In genomic region chr2:96156926-96157648, GRCh38 we compare ENCODE assay signal across 8 cellular contexts. TPM values are rescaled to one million over a fixed set of nuclear protein-coding genes. Genes with fewer than 3 reads are reported as not detected.
DNase-seq lines count a peak whose midpoint lies in the region; ATAC-seq and TF ChIP-seq lines count a peak whose summit lies in the region.
"Had no signal": no experiment of that assay in that cellular context is flagged by ENCODE, and none has a peak within 500 bp of the region (broad histone marks: within the 10 kb centered on the region; RNA-seq: fewer than 3 reads in every experiment).

No MANE protein-coding gene starts in this region.

- no peak overlapping the region for H4K5ac ChIP-seq in IMR-90 (ENCODE audit: low read depth, low read length)

- POLR2A ChIA-PET in IMR-90 (lab: Charles Lee; ENCODE audit: unreplicated experiment): no interaction called here

- no peak overlapping the region for H3K14ac ChIP-seq in IMR-90 (replicated peaks; ENCODE audit: low read depth, low read length)

- peak overlapping the region; percentile 42 for H2AK9ac ChIP-seq in IMR-90 (replicated peaks; ENCODE audit: low read depth, low read length, poor library complexity)

- H4K20me1 ChIP-seq in IMR-90 (ENCODE audit: insufficient read depth, low read length): no peaks in the 10 kb centered on the region

- H3K9me3 Mint-ChIP-seq in naive B cell: peaks cover 0 to 5% (median 0%) of the 10 kb centered on the region in 7 donors

- H2BK5ac ChIP-seq in IMR-90 (ENCODE audit: low read depth, low read length, poor library complexity, severe bottlenecking): no peak overlapping the region

- no peaks in the 10 kb centered on the region for H3K9me3 ChIP-seq in IMR-90 (ENCODE audit: control insufficient read depth, insufficient read depth, low read length)

- no peak overlapping the region for H3K18ac ChIP-seq in IMR-90 (ENCODE audit: low read depth, low read length)

- CTCF ChIA-PET in IMR-90 (lab: Yijun Ruan, JAX): no interaction called here

- H3K4me3 Mint-ChIP-seq in naive B cell: peak overlapping the region in 7 of 8 donors; percentile 42 to 74 (median 65)

- BruUV-seq in IMR-90 (replicated peaks; lab: Mats Ljungman, UMichigan): no TSS peak

- dilution Hi-C loops in IMR-90 (cut with HindIII; ENCODE audit: low sequenced_read_pairs, unreplicated experiment): no loop called here

- H3K4ac ChIP-seq in IMR-90 (ENCODE audit: low read depth, low read length): no peak overlapping the region

- H3K9me1 ChIP-seq in IMR-90 (ENCODE audit: insufficient read depth, low read length): no peaks in the 10 kb centered on the region

- peaks cover 41 to 77% (median 66%) of the 10 kb centered on the region in 3 donors for H3K4me1 Mint-ChIP-seq in naive B cell

- ATAC-seq in GM21529 (IDR thresholded peaks at IDR 0.05; ENCODE audit: unreplicated experiment) (peak; percentile 36), IMR-90 (ENCODE audit: low read depth) (no peak), naive B cell (ENCODE audit: low read depth in 2 of 2) (peak; percentile 59 to 67), HG03521 (IDR thresholded peaks at IDR 0.05; ENCODE audit: unreplicated experiment) (no peak)

- no peak overlapping the region for H2AK5ac ChIP-seq in IMR-90 (ENCODE audit: low read depth, low read length)

- H3K27ac ChIP-seq in IMR-90 (ENCODE audit: insufficient read depth, low read length): no peak overlapping the region
- H3K27ac ChIP-seq: dorsolateral prefrontal cortex had no signal

- H3K27ac Mint-ChIP-seq in naive B cell: peak overlapping the region in 5 of 6 donors; percentile 67 to 93 (median 91)

- no peak overlapping the region for H3K9ac ChIP-seq in IMR-90 (ENCODE audit: low read depth, low read length)

- no peak overlapping the region for H4K8ac ChIP-seq in IMR-90 (ENCODE audit: low read depth in 2 of 2, low read length in 2 of 2)

- H3K56ac ChIP-seq in IMR-90 (ENCODE audit: extremely low read depth, insufficient read depth, low read length): no peak overlapping the region

- no peak overlapping the region for H2BK15ac ChIP-seq in IMR-90 (ENCODE audit: low read depth, low read length)

- H3K4me2 ChIP-seq in IMR-90 (ENCODE audit: low read depth, low read length): no peak overlapping the region

- H3K4me3 ChIP-seq in IMR-90 (ENCODE audit: insufficient read depth, low read depth, low read length): no peak overlapping the region
- H3K4me3 ChIP-seq: dorsolateral prefrontal cortex had no signal

- H2BK120ac ChIP-seq in IMR-90 (ENCODE audit: low read depth, low read length): no peak overlapping the region

- in situ Hi-C loops in IMR-90 (cut with MboI; ENCODE audit: low sequenced_read_pairs): no loop called here

- H3K36me3 Mint-ChIP-seq in naive B cell: no peaks in the 10 kb centered on the region

- no peaks in the 10 kb centered on the region for H3K4me1 ChIP-seq in IMR-90 (ENCODE audit: control insufficient read depth, insufficient read depth, low read length)

- 95% methylated on average over 4 of the region's 5 CpGs; no CpG with 5 or more reads in 1 of the 2 experiments for WGBS in IMR-90 (ENCODE audit: extremely low coverage in 2 of 2, insufficient read length in 1 of 2), 2 experiments

- no peak for DNase-seq in IMR-90
- DNase-seq in naive B cell: peak; percentile 55
- DNase-seq in ureter (ENCODE audit: low spot score): no peak
- no peak for DNase-seq in NCI-H1092 (lab: John Stamatoyannopoulos, UW)

- no peak overlapping the region for H3K23ac ChIP-seq in IMR-90 (ENCODE audit: low read depth, low read length)

- intact Hi-C loops in IMR-90 (cut with micrococcal nuclease): no loop called here

- H4K91ac ChIP-seq in IMR-90 (ENCODE audit: insufficient read depth, low read depth, low read length): no peak overlapping the region

- no peak overlapping the region for H2AFZ ChIP-seq in IMR-90 (replicated peaks; ENCODE audit: low read length, poor library complexity)

- H3K27me3 ChIP-seq in IMR-90 (ENCODE audit: control insufficient read depth, insufficient read depth, low read length): peaks cover 12% of the 10 kb centered on the region; the same call in 1 of the 2 replicates
- H3K27me3 ChIP-seq: dorsolateral prefrontal cortex had no signal

- no peaks in the 10 kb centered on the region for H3K79me1 ChIP-seq in IMR-90 (ENCODE audit: low read depth in 1 of 2, low read length in 2 of 2)

- no peaks in the 10 kb centered on the region for H3K36me3 ChIP-seq in IMR-90 (ENCODE audit: control insufficient read depth, insufficient read depth, low read length)

- no peak overlapping the region for H2BK20ac ChIP-seq in IMR-90 (ENCODE audit: low read depth, low read length)

- no peaks in the 10 kb centered on the region for H3K27me3 Mint-ChIP-seq in naive B cell

- TF ChIP-seq CTCF in IMR-90 (conservative IDR thresholded peaks at IDR 0.05; ENCODE audit: low read depth, low read length): no peak

- TF ChIP-seq POLR2A in GM18526 (IDR thresholded peaks at IDR 0.05; ENCODE audit: extremely low read depth, insufficient read length) (peak; percentile 33), IMR-90 (IDR thresholded peaks at IDR 0.05; ENCODE audit: low read depth, low read length) (no peak)

- no peak for TF ChIP-seq RAD21 in IMR-90 (IDR thresholded peaks at IDR 0.05; ENCODE audit: low read length)

TF ChIP-seq in IMR-90, 13 proteins besides CTCF, POLR2A, EP300 and RAD21:
- TF ChIP-seq MAFK (IDR thresholded peaks at IDR 0.05; ENCODE audit: low read depth, low read length) (no peak), FOS (IDR thresholded peaks at IDR 0.05; ENCODE audit: low read depth, low read length) (no peak), USF2 (IDR thresholded peaks at IDR 0.05; ENCODE audit: low read depth, low read length) (no peak), CHD1 (IDR thresholded peaks at IDR 0.05; ENCODE audit: low read depth, low read length) (no peak), MXI1 (IDR thresholded peaks at IDR 0.05; ENCODE audit: borderline replicate concordance, low read depth, low read length) (no peak), ELK1 (IDR thresholded peaks at IDR 0.05; ENCODE audit: borderline replicate concordance, low read depth, low read length) (no peak)

RNA-seq across cellular contexts. Expression of gene DUSP2, which starts 11.8 kb away (rescaled TPM):
- total RNA-seq in IMR-90 (2012; rRNA removed): 1.8 and 2.5 TPM in 2 replicates
- polyA plus RNA-seq in IMR-90 (2012; rRNA removed): 3.8 and 4.8 TPM in 2 replicates
- 2.9 and 15.4 TPM in 2 replicates for polyA plus RNA-seq in IMR-90 (2012; cell fraction: cytosol; rRNA removed)
- 61.4 and 76.2 TPM in 2 replicates for polyA plus RNA-seq in IMR-90 (2012; cell fraction: nucleus; rRNA removed; ENCODE audit: low replicate concordance)
- polyA plus RNA-seq in naive B cell (ENCODE audit: low read depth in 6 of 6): 100 to 1,000 TPM in 2 of 6 donors, 10 to 100 TPM in 4; 56.3 to 220 (median 95.9) TPM
- 2.6 TPM for total RNA-seq in ureter

RNA-seq across cellular contexts. Expression of gene ASTL, which starts 18.8 kb away (rescaled TPM):
- total RNA-seq in IMR-90 (2012; rRNA removed) (not detected in 2 replicates), ureter (not detected)
- polyA plus RNA-seq in IMR-90 (2012; rRNA removed) (not detected in 2 replicates), naive B cell (ENCODE audit: low read depth in 6 of 6) (not detected)
- 0.04 TPM in 1 of 2 replicates, not detected in the other for polyA plus RNA-seq in IMR-90 (2012; cell fraction: cytosol; rRNA removed)
- polyA plus RNA-seq in IMR-90 (2012; cell fraction: nucleus; rRNA removed; ENCODE audit: low replicate concordance): 0.25 and 0.48 TPM in 2 replicates

RNA-seq across cellular contexts. Expression of gene ADRA2B, which starts 40.7 kb away (rescaled TPM):
- total RNA-seq in IMR-90 (2012; rRNA removed): not detected in 2 replicates
- not detected in 2 replicates for polyA plus RNA-seq in IMR-90 (2012; rRNA removed)
- polyA plus RNA-seq in IMR-90 (2012; cell fraction: cytosol; rRNA removed): not detected in 2 replicates
- polyA plus RNA-seq in IMR-90 (2012; cell fraction: nucleus; rRNA removed; ENCODE audit: low replicate concordance): 0.17 and 0.40 TPM in 2 replicates
- polyA plus RNA-seq in naive B cell (ENCODE audit: low read depth in 6 of 6): under 1 TPM in 1 of 6 donors, not detected in 5; 0.15 TPM
- total RNA-seq in ureter: 1.1 TPM

RNA-seq across cellular contexts. Expression of gene STARD7, which starts 51.5 kb away (rescaled TPM):
- total RNA-seq in IMR-90 (2012; rRNA removed): 138 and 189 TPM in 2 replicates
- polyA plus RNA-seq in IMR-90 (2012; rRNA removed): 51.1 and 61.7 TPM in 2 replicates
- polyA plus RNA-seq in IMR-90 (2012; cell fraction: cytosol; rRNA removed): 17.9 and 21.7 TPM in 2 replicates
- polyA plus RNA-seq in IMR-90 (2012; cell fraction: nucleus; rRNA removed; ENCODE audit: low replicate concordance): 14.0 and 58.9 TPM in 2 replicates
- 100 to 1,000 TPM; 219 to 401 (median 239) TPM for polyA plus RNA-seq in naive B cell (ENCODE audit: low read depth in 6 of 6)
- 95.0 TPM for total RNA-seq in ureter

Comparison
In these comparisons a context has a peak if more than half of its experiments do, and no peak if none do; other contexts are left out.
1. ATAC-seq: peak in GM21529 (single experiment) and naive B cell (2 of 2); none in IMR-90 (single experiment) and HG03521 (single experiment).